21 cellular contexts compared by ENCODE assay signal in the genomic region with DNA sequence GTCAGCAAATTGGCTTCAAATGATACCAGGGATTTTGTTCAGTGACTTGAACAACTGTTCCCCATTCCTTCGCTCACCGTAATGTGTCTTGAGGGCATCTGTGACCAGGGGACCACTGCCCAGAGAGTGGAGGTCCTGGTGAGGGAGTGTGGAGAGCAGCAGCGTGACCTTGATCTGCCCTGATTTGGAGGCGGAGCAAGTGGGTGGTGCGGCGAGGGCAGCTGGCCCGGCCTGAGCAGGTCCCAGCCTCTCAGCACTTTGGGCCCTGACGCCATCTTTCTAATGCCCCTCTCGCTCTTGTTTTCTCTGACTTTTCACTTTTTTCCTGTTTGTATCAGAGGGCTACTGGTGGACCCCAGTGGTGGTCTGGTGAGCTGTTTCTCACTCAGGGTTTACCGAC.
"Had no signal": no experiment of that assay in that cellular context is flagged by ENCODE, and none has a peak within 500 bp of the region (broad histone marks: within the 10 kb centered on the region; RNA-seq: fewer than 3 reads in every experiment).

No MANE protein-coding gene starts in this region.

- H3K9me3 ChIP-seq: body of pancreas, thoracic aorta, vagina had no signal

- H3K4me3 ChIP-seq: body of pancreas, neural progenitor cell, spleen, thoracic aorta, vagina had no signal

- H3K27ac ChIP-seq: body of pancreas, neural progenitor cell, spleen, thoracic aorta, vagina had no signal

- H3K27me3 ChIP-seq: body of pancreas, neural progenitor cell, spleen, vagina had no signal

- H3K4me1 Mint-ChIP-seq: activated naive CD8-positive, alpha-beta T cell treated with anti-CD3 and anti-CD28 coated beads, Interleukin-2, amount 50 U/mL, for 24 hours; memory B cell; neural progenitor cell had no signal

- H3K4me3 Mint-ChIP-seq: activated CD4-positive, alpha-beta memory T cell treated with anti-CD3 and anti-CD28 coated beads for 36 hours; activated CD4-positive, alpha-beta T cell treated with anti-CD3 and anti-CD28 coated beads for 36 hours; activated naive CD8-positive, alpha-beta T cell treated with anti-CD3 and anti-CD28 coated beads, Interleukin-2, amount 50 U/mL, for 24 hours; activated T-helper 1 cell treated with anti-CD3 and anti-CD28 coated beads, Interleukin-12 subunit alpha, Interleukin-12 subunit beta, Interleukin-2, Interleukin-4 antibody, amounts not matched to agents 30 ng/mL and 10 ng/mL and 1 ng/mL, durations not matched to agents 14 hours and 24 hours and 36 hours; dendritic cell treated with granulocyte-macrophage colony-stimulating factor and Interleukin-4, amounts not matched to agents 40 ng/mL and 50 ng/mL, for 4 days; memory B cell; neural progenitor cell; type B pancreatic cell had no signal

- H3K27me3 Mint-ChIP-seq: activated CD4-positive, alpha-beta memory T cell treated with anti-CD3 and anti-CD28 coated beads for 36 hours; activated CD4-positive, alpha-beta T cell treated with anti-CD3 and anti-CD28 coated beads for 36 hours; activated naive CD8-positive, alpha-beta T cell treated with anti-CD3 and anti-CD28 coated beads, Interleukin-2, amount 50 U/mL, for 24 hours; dendritic cell treated with granulocyte-macrophage colony-stimulating factor and Interleukin-4, amounts not matched to agents 40 ng/mL and 50 ng/mL, for 4 days; memory B cell; progenitor cell of endocrine pancreas; type B pancreatic cell had no signal

- H3K9me3 Mint-ChIP-seq: activated CD4-positive, alpha-beta memory T cell treated with anti-CD3 and anti-CD28 coated beads for 36 hours; activated naive CD8-positive, alpha-beta T cell treated with anti-CD3 and anti-CD28 coated beads, Interleukin-2, amount 50 U/mL, for 24 hours; activated T-helper 1 cell treated with anti-CD3 and anti-CD28 coated beads, Interleukin-12 subunit alpha, Interleukin-12 subunit beta, Interleukin-2, Interleukin-4 antibody, amounts not matched to agents 30 ng/mL and 10 ng/mL and 1 ng/mL, durations not matched to agents 14 hours and 24 hours and 36 hours; dendritic cell treated with granulocyte-macrophage colony-stimulating factor and Interleukin-4, amounts not matched to agents 40 ng/mL and 50 ng/mL, for 4 days; type B pancreatic cell had no signal

- H3K36me3 ChIP-seq: neural progenitor cell had no signal

- H3K27ac Mint-ChIP-seq: activated CD4-positive, alpha-beta memory T cell treated with anti-CD3 and anti-CD28 coated beads for 36 hours; activated CD4-positive, alpha-beta T cell treated with anti-CD3 and anti-CD28 coated beads for 36 hours; activated naive CD8-positive, alpha-beta T cell treated with anti-CD3 and anti-CD28 coated beads, Interleukin-2, amount 50 U/mL, for 24 hours; activated T-helper 1 cell treated with anti-CD3 and anti-CD28 coated beads, Interleukin-12 subunit alpha, Interleukin-12 subunit beta, Interleukin-2, Interleukin-4 antibody, amounts not matched to agents 30 ng/mL and 10 ng/mL and 1 ng/mL, durations not matched to agents 14 hours and 24 hours and 36 hours; dendritic cell treated with granulocyte-macrophage colony-stimulating factor and Interleukin-4, amounts not matched to agents 40 ng/mL and 50 ng/mL, for 4 days; memory B cell; neural progenitor cell; progenitor cell of endocrine pancreas; type B pancreatic cell had no signal

- ATAC-seq: activated CD4-positive, alpha-beta T cell treated with anti-CD3 and anti-CD28 coated beads for 36 hours; activated naive CD8-positive, alpha-beta T cell treated with anti-CD3 and anti-CD28 coated beads, Interleukin-2, amount 50 U/mL, for 24 hours; body of pancreas had no signal

- H3K4me2 ChIP-seq: neural progenitor cell had no signal

- H2AFZ ChIP-seq: neural progenitor cell had no signal

- H3K9ac ChIP-seq: neural progenitor cell had no signal

- DNase-seq: activated CD4-positive, alpha-beta memory T cell treated with anti-CD3 and anti-CD28 coated beads for 36 hours; activated CD4-positive, alpha-beta T cell treated with anti-CD3 and anti-CD28 coated beads for 36 hours; activated gamma-delta T cell; activated naive CD4-positive, alpha-beta T cell treated with anti-CD3 and anti-CD28 coated beads, Interleukin-2, amount 50 U/mL, for 16 hours; activated naive CD8-positive, alpha-beta T cell treated with anti-CD3 and anti-CD28 coated beads, Interleukin-2, amount 50 U/mL, for 24 hours; body of pancreas; caudate nucleus; effector CD4-positive, alpha-beta T cell; kidney glomerular epithelial cell; spleen; stimulated activated CD4-positive, alpha-beta T cell treated with anti-CD3 and anti-CD28 coated beads, Interleukin-4, amount 100 ng/mL, for 1 hour; stimulated activated naive CD4-positive, alpha-beta T cell treated with Interleukin-2 at 50 U/mL for 16 hours; T-helper 1 cell had no signal

- H3K4me1 ChIP-seq: body of pancreas, neural progenitor cell, spleen, vagina had no signal
